20 cellular contexts compared by ENCODE assay signal in the genomic region with DNA sequence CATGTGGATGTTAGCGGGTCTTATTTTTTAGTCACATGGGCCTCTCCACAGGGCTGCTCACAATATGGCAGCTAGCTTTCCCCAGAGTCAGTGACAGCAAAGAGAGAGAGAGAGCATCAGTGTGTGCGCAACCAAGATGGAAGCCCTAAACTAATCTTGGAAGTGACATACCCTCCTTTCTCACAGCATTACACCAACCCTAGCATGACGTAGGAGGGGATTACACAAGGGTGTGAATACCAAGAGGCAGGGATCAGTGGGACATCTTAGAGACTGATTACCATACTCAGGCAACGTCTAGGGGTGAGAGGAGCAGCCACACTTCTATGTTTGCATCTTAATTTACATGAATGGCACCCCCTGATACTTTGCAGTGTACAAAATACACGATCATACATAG.
"Had no signal": no experiment of that assay in that cellular context is flagged by ENCODE, and none has a peak within 500 bp of the region (broad histone marks: within the 10 kb centered on the region; RNA-seq: fewer than 3 reads in every experiment).

No MANE protein-coding gene starts in this region.

- H3K27ac ChIP-seq: pancreas, right lobe of liver, suprapubic skin, vagina had no signal

- H3K27ac Mint-ChIP-seq: memory B cell; mesothelial cell of epicardium; naive thymus-derived CD4-positive, alpha-beta T cell; stimulated activated naive B cell treated with anti-CD40 and anti-IgM and Interleukin-4, amounts not matched to agents 10 μg/mL and 1 μg/mL and 100 μg/mL, for 72 hours; stimulated activated naive CD8-positive, alpha-beta T cell treated with anti-CD3 and anti-CD28 coated beads, Interleukin-15, Interleukin-2, amounts not matched to agents 100 ng/mL and 50 ng/mL, for 24 hours had no signal

- H3K27me3 Mint-ChIP-seq: memory B cell; stimulated activated naive B cell treated with anti-CD40 and anti-IgM and Interleukin-4, amounts not matched to agents 10 μg/mL and 1 μg/mL and 100 μg/mL, for 72 hours had no signal

- H3K4me3 Mint-ChIP-seq: memory B cell; mesothelial cell of epicardium; stimulated activated naive B cell treated with anti-CD40 and anti-IgM and Interleukin-4, amounts not matched to agents 10 μg/mL and 1 μg/mL and 100 μg/mL, for 72 hours; stimulated activated naive CD8-positive, alpha-beta T cell treated with anti-CD3 and anti-CD28 coated beads, Interleukin-15, Interleukin-2, amounts not matched to agents 100 ng/mL and 50 ng/mL, for 24 hours had no signal

- H3K9me3 Mint-ChIP-seq: memory B cell; mesothelial cell of epicardium; naive thymus-derived CD4-positive, alpha-beta T cell; nephron; stimulated activated naive B cell treated with anti-CD40 and anti-IgM and Interleukin-4, amounts not matched to agents 10 μg/mL and 1 μg/mL and 100 μg/mL, for 72 hours; stimulated activated naive CD8-positive, alpha-beta T cell treated with anti-CD3 and anti-CD28 coated beads, Interleukin-15, Interleukin-2, amounts not matched to agents 100 ng/mL and 50 ng/mL, for 24 hours had no signal

- H3K9me3 ChIP-seq: mucosa of descending colon, pancreas, right lobe of liver, suprapubic skin, vagina had no signal

- H3K36me3 Mint-ChIP-seq: mesothelial cell of epicardium; naive thymus-derived CD4-positive, alpha-beta T cell had no signal

- H3K4me3 ChIP-seq: coronary artery, lung, mucosa of descending colon, pancreas, right lobe of liver, suprapubic skin, vagina had no signal

- DNase-seq: dermis blood vessel endothelial cell; effector memory CD4-positive, alpha-beta T cell; mucosa of descending colon; naive thymus-derived CD4-positive, alpha-beta T cell; occipital lobe; pancreas; right lobe of liver; small intestine; stimulated activated CD4-positive, alpha-beta T cell treated with anti-CD3 and anti-CD28 coated beads, Interleukin-15, amount 100 ng/mL, for 24 hours; stimulated activated CD4-positive, alpha-beta T cell treated with anti-CD3 and anti-CD28 coated beads, Interleukin-2, amount 100 ng/mL, for 48 hours; stimulated activated naive B cell treated with anti-CD40 and anti-IgM and Interleukin-4, amounts not matched to agents 10 μg/mL and 1 μg/mL and 100 μg/mL, for 72 hours; trophoblast cell had no signal

- H3K27me3 ChIP-seq: right lobe of liver, suprapubic skin, vagina had no signal

- H3K36me3 ChIP-seq: pancreas, right lobe of liver, suprapubic skin, vagina had no signal
